In the genomic region with DNA sequence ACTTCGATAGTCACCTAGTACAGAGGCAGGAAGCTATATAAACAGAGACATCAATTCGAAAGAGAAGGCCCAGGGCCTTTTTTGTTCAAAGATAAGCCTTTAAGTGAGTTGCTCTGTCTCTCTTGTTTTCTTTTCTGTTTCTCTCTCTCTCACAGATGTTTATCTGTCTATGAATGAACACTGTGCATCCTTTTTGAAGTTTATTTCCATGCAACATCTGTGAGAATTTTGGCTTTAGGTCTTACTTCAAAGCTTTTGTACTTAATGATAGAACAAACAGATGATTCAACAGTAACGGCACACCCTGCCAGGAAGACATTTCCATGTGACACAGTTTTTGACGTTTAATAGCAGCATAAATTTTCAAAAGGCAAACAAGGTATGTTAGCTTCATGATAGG, we compare ENCODE assay signal across 1 cellular context.
TF ChIP-seq lines count a peak whose summit lies in the region.

No MANE protein-coding gene starts in this region.

TF ChIP-seq in HepG2, 621 proteins besides CTCF, POLR2A, EP300 and RAD21 (continued from another document and continues in another):
- TF ChIP-seq KIAA2018 (CRISPR knock-in tag; IDR thresholded peaks at IDR 0.05; ENCODE audit: borderline replicate concordance) (no peak), ZNF567 (CRISPR knock-in tag; IDR thresholded peaks at IDR 0.05; ENCODE audit: borderline replicate concordance) (no peak), ZNF777 (CRISPR knock-in tag; IDR thresholded peaks at IDR 0.05) (no peak), ATF4 (CRISPR knock-in tag; IDR thresholded peaks at IDR 0.05) (no peak; a peak in 1 of 4 replicates), ZNF282 (IDR thresholded peaks at IDR 0.05; ENCODE audit: partially characterized antibody) (no peak), REXO4 (CRISPR knock-in tag; IDR thresholded peaks at IDR 0.05; ENCODE audit: borderline replicate concordance) (no peak), FOXO4 (CRISPR knock-in tag; conservative IDR thresholded peaks at IDR 0.05) (no peak), GFI1 (CRISPR knock-in tag; IDR thresholded peaks at IDR 0.05; ENCODE audit: borderline replicate concordance) (peak; percentile 40; the same call in 1 of the 2 replicates), MYNN (CRISPR knock-in tag; IDR thresholded peaks at IDR 0.05; ENCODE audit: low read depth) (no peak), NR2F2 (IDR thresholded peaks at IDR 0.05; ENCODE audit: borderline replicate concordance, low read depth) (no peak), EEA1 (CRISPR knock-in tag; IDR thresholded peaks at IDR 0.05; ENCODE audit: borderline replicate concordance) (no peak), NBN (conservative IDR thresholded peaks at IDR 0.05) (no peak), MATR3 (CRISPR knock-in tag; IDR thresholded peaks at IDR 0.05) (no peak), NFE2L1 (CRISPR knock-in tag; IDR thresholded peaks at IDR 0.05; ENCODE audit: borderline replicate concordance) (no peak), NRL (CRISPR knock-in tag; IDR thresholded peaks at IDR 0.05; ENCODE audit: borderline replicate concordance) (no peak), ZNF609 (CRISPR knock-in tag; IDR thresholded peaks at IDR 0.05; ENCODE audit: borderline replicate concordance) (peak; percentile 52; the same call in 1 of the 2 replicates), ZBTB40 (IDR thresholded peaks at IDR 0.05) (no peak), ZBTB40 (CRISPR knock-in tag; IDR thresholded peaks at IDR 0.05) (no peak)
- TF ChIP-seq, protein P1, sequence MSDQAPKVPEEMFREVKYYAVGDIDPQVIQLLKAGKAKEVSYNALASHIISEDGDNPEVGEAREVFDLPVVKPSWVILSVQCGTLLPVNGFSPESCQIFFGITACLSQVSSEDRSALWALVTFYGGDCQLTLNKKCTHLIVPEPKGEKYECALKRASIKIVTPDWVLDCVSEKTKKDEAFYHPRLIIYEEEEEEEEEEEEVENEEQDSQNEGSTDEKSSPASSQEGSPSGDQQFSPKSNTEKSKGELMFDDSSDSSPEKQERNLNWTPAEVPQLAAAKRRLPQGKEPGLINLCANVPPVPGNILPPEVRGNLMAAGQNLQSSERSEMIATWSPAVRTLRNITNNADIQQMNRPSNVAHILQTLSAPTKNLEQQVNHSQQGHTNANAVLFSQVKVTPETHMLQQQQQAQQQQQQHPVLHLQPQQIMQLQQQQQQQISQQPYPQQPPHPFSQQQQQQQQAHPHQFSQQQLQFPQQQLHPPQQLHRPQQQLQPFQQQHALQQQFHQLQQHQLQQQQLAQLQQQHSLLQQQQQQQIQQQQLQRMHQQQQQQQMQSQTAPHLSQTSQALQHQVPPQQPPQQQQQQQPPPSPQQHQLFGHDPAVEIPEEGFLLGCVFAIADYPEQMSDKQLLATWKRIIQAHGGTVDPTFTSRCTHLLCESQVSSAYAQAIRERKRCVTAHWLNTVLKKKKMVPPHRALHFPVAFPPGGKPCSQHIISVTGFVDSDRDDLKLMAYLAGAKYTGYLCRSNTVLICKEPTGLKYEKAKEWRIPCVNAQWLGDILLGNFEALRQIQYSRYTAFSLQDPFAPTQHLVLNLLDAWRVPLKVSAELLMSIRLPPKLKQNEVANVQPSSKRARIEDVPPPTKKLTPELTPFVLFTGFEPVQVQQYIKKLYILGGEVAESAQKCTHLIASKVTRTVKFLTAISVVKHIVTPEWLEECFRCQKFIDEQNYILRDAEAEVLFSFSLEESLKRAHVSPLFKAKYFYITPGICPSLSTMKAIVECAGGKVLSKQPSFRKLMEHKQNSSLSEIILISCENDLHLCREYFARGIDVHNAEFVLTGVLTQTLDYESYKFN (CRISPR knock-in tag; conservative IDR thresholded peaks at IDR 0.05) = peak; percentile 69
